Comparison of ENCODE assay signal across 8 cellular contexts in genomic region chr3:56923546-56924224, GRCh38.
DNase-seq lines count a peak whose midpoint lies in the region; ATAC-seq and TF ChIP-seq lines count a peak whose summit lies in the region.
"Had no signal": no experiment of that assay in that cellular context is flagged by ENCODE, and none has a peak within 500 bp of the region (broad histone marks: within the 10 kb centered on the region; RNA-seq: fewer than 3 reads in every experiment).

No MANE protein-coding gene starts in this region.

- H3K9me3 ChIP-seq in HAP-1 = no peaks in the 10 kb centered on the region

- H3K27me3 ChIP-seq in HAP-1 (ENCODE audit: low read depth) = no peaks in the 10 kb centered on the region

- ATAC-seq in T-cell (replicated peaks in 1 of 4) = peak; percentile 72 to 91 (median 77)
- ATAC-seq: Panc1 had no signal

- CTCF ChIA-PET in T-cell (lab: Charles Lee) = no interaction called here

- H3K4me1 ChIP-seq in HAP-1 = no peaks in the 10 kb centered on the region

- H3K9me3 Mint-ChIP-seq in T-cell = no peaks in the 10 kb centered on the region
- H3K9me3 Mint-ChIP-seq in osteocyte (ENCODE audit: unreplicated experiment) = no peaks in the 10 kb centered on the region

- H3K36me3 Mint-ChIP-seq in T-cell (no peaks in the 10 kb centered on the region), osteocyte (ENCODE audit: unreplicated experiment) (no peaks in the 10 kb centered on the region)

- H3K27ac Mint-ChIP-seq in T-cell = peak overlapping the region; percentile 95 to 98
- peak overlapping the region; percentile 38 for H3K27ac Mint-ChIP-seq in osteocyte (ENCODE audit: unreplicated experiment)

- in situ Hi-C loops in HAP-1 (cut with MboI; ENCODE audit: low sequenced_read_pairs) = no loop called here

- no peaks in the 10 kb centered on the region for H3K27me3 Mint-ChIP-seq in T-cell
- no peaks in the 10 kb centered on the region for H3K27me3 Mint-ChIP-seq in osteocyte (ENCODE audit: unreplicated experiment)

- POLR2A ChIA-PET in T-cell (lab: Charles Lee) = interaction anchor here in 1 of 2 donors (0.9 kb wide), 2 partner anchors 8 to 12 kb away, joined by 3 read pairs; no protein-coding TSS in a partner anchor

- peak; percentile 27 to 31 for DNase-seq in HAP-1 (ENCODE audit: low spot score in 2 of 2)
- DNase-seq in T-cell = peak in 31 of 34 experiments; percentile 20 to 66 (median 45)
- peak; percentile 66 for DNase-seq in epithelial cell of esophagus (ENCODE audit: low read depth)
- no peak for DNase-seq in osteocyte (ENCODE audit: extremely low spot score, unreplicated experiment)
- no peak for DNase-seq in MV-4-11 (lab: John Stamatoyannopoulos, UW)
- DNase-seq in NCI-H128 (lab: John Stamatoyannopoulos, UW; ENCODE audit: unreplicated experiment) = no peak
- no peak for DNase-seq in NCI-H82 (lab: John Stamatoyannopoulos, UW)

- TF ChIP-seq CTCF in epithelial cell of esophagus (IDR thresholded peaks at IDR 0.05; ENCODE audit: insufficient read depth, low read depth, low read length, missing control alignments) (no peak), osteocyte (IDR thresholded peaks at IDR 0.05) (no peak)

- H3K4me3 ChIP-seq in HAP-1 (no peak overlapping the region), epithelial cell of esophagus (ENCODE audit: low read length) (no peak overlapping the region)

- H3K4me3 Mint-ChIP-seq in T-cell (peak overlapping the region; percentile 45 to 73 (median 67)), osteocyte (ENCODE audit: unreplicated experiment) (no peak overlapping the region)

- no peaks in the 10 kb centered on the region for H3K36me3 ChIP-seq in HAP-1 (replicated peaks)

- H3K4me1 Mint-ChIP-seq in T-cell (peaks cover 81 to 87% (median 82%) of the 10 kb centered on the region in 3 donors), osteocyte (ENCODE audit: unreplicated experiment) (peaks cover 30% of the 10 kb centered on the region)

Comparison
In these comparisons a context has a peak if more than half of its experiments do, and no peak if none do; other contexts are left out.
1. DNase-seq: peak in HAP-1 (2 of 2), T-cell (31 of 34) and epithelial cell of esophagus (single experiment); none in osteocyte (single experiment), MV-4-11 (single experiment), NCI-H128 (single experiment) and NCI-H82 (single experiment).